In the genomic region with DNA sequence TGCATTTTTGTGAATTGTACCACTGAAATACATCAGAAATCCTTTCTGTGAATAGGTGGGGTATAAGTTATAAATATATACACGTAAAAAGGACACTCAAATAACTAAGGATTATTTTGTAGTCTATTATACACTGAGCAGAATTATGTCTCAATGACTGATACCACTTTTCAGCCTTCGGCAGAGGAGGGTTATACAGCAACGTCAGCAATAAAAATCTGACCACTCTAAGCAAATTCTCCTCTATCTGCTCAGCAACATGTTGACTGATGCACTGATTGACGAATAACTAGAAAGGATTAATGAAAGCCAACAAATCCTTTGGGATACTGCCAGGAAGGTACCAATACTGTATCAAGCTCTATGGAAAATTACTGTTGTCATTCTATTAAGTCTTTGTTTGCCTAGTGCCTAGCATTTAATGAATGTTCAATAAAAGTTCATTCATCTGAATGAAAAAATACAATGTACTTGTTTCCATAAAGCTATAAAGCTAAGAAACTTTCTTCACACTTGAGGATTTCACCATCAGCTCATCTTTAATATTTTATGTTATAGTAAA, we compare ENCODE assay signal across 23 cellular contexts. TPM values are rescaled to one million over a fixed set of nuclear protein-coding genes. Genes with fewer than 3 reads are reported as not detected.
DNase-seq lines count a peak whose midpoint lies in the region; ATAC-seq and TF ChIP-seq lines count a peak whose summit lies in the region.
"Had no signal": no experiment of that assay in that cellular context is flagged by ENCODE, and none has a peak within 500 bp of the region (broad histone marks: within the 10 kb centered on the region; RNA-seq: fewer than 3 reads in every experiment).

No MANE protein-coding gene starts in this region.

- CTCF ChIA-PET in CD4-positive, alpha-beta T cell (lab: Charles Lee), result interaction anchor here (1.9 kb wide), 1 partner anchor 13 kb away, joined by 5 read pairs; no protein-coding TSS in a partner anchor

- ATAC-seq in CD4-positive, alpha-beta T cell (ENCODE audit: poor library complexity), result no peak
- ATAC-seq in memory B cell (ENCODE audit: low read depth) (no peak), HG03097 (IDR thresholded peaks at IDR 0.05; ENCODE audit: low FRiP score, unreplicated experiment) (no peak), HG02763 (IDR thresholded peaks at IDR 0.05; ENCODE audit: unreplicated experiment) (no peak)
- ATAC-seq: activated CD8-positive, alpha-beta T cell treated with anti-CD3 and anti-CD28 coated beads for 36 hours; heart right ventricle; SK-N-SH treated with all-trans-retinoic acid at 6 μM for 48 hours had no signal

- H3K9me3 Mint-ChIP-seq in CD4-positive, alpha-beta T cell, result no peaks in the 10 kb centered on the region
- H3K9me3 Mint-ChIP-seq in memory B cell, result no peaks in the 10 kb centered on the region
- H3K9me3 Mint-ChIP-seq: activated CD8-positive, alpha-beta T cell treated with anti-CD3 and anti-CD28 coated beads for 36 hours; nephron had no signal

- TF ChIP-seq CTCF in CD4-positive, alpha-beta T cell (IDR thresholded peaks at IDR 0.05), result no peak
- TF ChIP-seq CTCF in VCaP (conservative IDR thresholded peaks at IDR 0.05), result no peak

- no peak overlapping the region for H3K27ac ChIP-seq in CD4-positive, alpha-beta T cell (ENCODE audit: low read depth, low read length)
- peak overlapping the region; percentile 38 for H3K27ac ChIP-seq in VCaP
- H3K27ac ChIP-seq: breast epithelium, C4-2B, heart right ventricle, KMS-11, left ventricle myocardium inferior had no signal

- no peaks in the 10 kb centered on the region for H3K27me3 Mint-ChIP-seq in CD4-positive, alpha-beta T cell
- no peaks in the 10 kb centered on the region for H3K27me3 Mint-ChIP-seq in memory B cell
- H3K27me3 Mint-ChIP-seq: activated CD8-positive, alpha-beta T cell treated with anti-CD3 and anti-CD28 coated beads for 36 hours had no signal

- H3K9me3 ChIP-seq in CD4-positive, alpha-beta T cell (ENCODE audit: control insufficient read depth, low read length), result no peaks in the 10 kb centered on the region
- H3K9me3 ChIP-seq: breast epithelium, heart right ventricle, left ventricle myocardium inferior had no signal

- H3K4me3 Mint-ChIP-seq in CD4-positive, alpha-beta T cell, result peak overlapping the region; percentile 48
- no peak overlapping the region for H3K4me3 Mint-ChIP-seq in memory B cell
- H3K4me3 Mint-ChIP-seq: activated CD8-positive, alpha-beta T cell treated with anti-CD3 and anti-CD28 coated beads for 36 hours had no signal

- no peaks in the 10 kb centered on the region for H3K27me3 ChIP-seq in CD4-positive, alpha-beta T cell (ENCODE audit: control insufficient read depth, insufficient read depth, low read length)
- H3K27me3 ChIP-seq: breast epithelium, heart right ventricle had no signal

- H3K36me3 Mint-ChIP-seq in CD4-positive, alpha-beta T cell (ENCODE audit: low read depth), result peaks cover 51% of the 10 kb centered on the region
- peaks cover 11% of the 10 kb centered on the region for H3K36me3 Mint-ChIP-seq in memory B cell

- no peak overlapping the region for H3K27ac Mint-ChIP-seq in CD4-positive, alpha-beta T cell
- peak overlapping the region; percentile 92 for H3K27ac Mint-ChIP-seq in memory B cell
- H3K27ac Mint-ChIP-seq: activated CD8-positive, alpha-beta T cell treated with anti-CD3 and anti-CD28 coated beads for 36 hours; nephron had no signal

- POLR2A ChIA-PET in CD4-positive, alpha-beta T cell (lab: Charles Lee), result no interaction called here

- intact Hi-C loops in CD4-positive, alpha-beta T cell (cut with DNase I, micrococcal nuclease), result no loop called here

- H3K4me1 Mint-ChIP-seq in CD4-positive, alpha-beta T cell (ENCODE audit: low read depth), result peaks cover 84% of the 10 kb centered on the region
- peaks cover 40% of the 10 kb centered on the region for H3K4me1 Mint-ChIP-seq in memory B cell

- DNase-seq in CD4-positive, alpha-beta T cell, result no peak
- DNase-seq in NCI-H146 (lab: John Stamatoyannopoulos, UW) (peak; percentile 42), memory B cell (ENCODE audit: low spot score in 2 of 2) (no peak), DMS79 treated with DMSO at 0.1 percent for 48 hours (lab: John Stamatoyannopoulos, UW) (no peak), midbrain (lab: John Stamatoyannopoulos, UW) (no peak)
- DNase-seq: activated CD8-positive, alpha-beta T cell treated with anti-CD3 and anti-CD28 coated beads for 36 hours; activated T-cell treated with anti-CD3 and anti-CD28 coated beads for 4 hours; cortex of kidney; heart right ventricle; left ventricle myocardium inferior; NCI-H1048; NCI-H2029 treated with DMSO at 0.1 percent for 48 hours; NCI-H345; posterior cingulate gyrus; T1000 had no signal

RNA-seq across cellular contexts. Expression of a gene that starts 5.2 kb away (rescaled TPM):
- 100 to 1,000 TPM; 134 to 146 TPM for total RNA-seq in CD4-positive, alpha-beta T cell

RNA-seq across cellular contexts. Expression of a gene that starts 34.9 kb away (rescaled TPM):
- 10 to 100 TPM; 25.5 TPM for total RNA-seq in CD4-positive, alpha-beta T cell
